In the genomic region with DNA sequence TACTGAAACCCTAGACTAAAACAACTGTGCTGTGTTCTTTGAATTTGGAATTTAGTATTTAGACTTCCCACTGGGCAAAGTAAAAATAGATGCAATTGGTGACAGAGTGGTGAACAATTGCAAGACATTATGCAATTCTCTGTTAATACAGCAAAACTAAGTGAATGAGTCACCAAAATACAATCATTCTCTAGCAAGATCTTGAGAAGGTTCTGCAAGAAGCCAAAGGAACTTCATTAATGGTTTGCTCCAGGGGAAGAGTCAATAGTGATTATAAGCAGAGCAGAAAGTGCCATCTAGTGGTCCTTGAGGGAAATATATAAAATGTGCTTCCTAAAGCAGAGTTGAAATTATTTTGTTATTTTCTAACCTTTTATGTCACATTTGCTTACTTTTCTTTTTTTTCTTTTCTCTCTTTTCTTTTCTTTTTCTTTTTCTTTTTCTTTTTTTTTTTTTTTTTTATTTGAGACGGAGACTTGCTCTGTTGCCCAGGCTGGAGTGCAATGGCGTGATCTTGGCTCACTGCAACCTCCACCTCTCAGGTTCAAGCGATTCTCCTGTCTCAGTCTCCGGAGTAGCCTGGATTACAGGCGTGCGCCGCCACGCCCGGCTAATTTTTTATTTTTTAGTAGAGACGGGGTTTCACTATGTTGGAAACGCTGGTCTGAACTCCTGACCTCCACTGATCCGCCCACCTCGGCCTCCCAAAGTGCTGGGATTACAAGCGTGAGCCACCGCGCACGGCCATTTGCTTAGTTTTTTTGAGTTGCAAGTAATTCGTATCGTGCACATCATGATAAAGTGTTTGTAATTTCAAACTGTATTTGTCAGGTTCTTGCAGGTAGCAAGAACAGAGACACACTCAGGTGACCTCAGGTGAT, we compare ENCODE assay signal across 9 cellular contexts.
DNase-seq lines count a peak whose midpoint lies in the region; ATAC-seq, FAIRE-seq and TF ChIP-seq lines count a peak whose summit lies in the region.
"Had no signal": no experiment of that assay in that cellular context is flagged by ENCODE, and none has a peak within 500 bp of the region (broad histone marks: within the 10 kb centered on the region; RNA-seq: fewer than 3 reads in every experiment).

No MANE protein-coding gene starts in this region.

- no peak overlapping the region for H3K4me3 ChIP-seq in GM12878

- no peaks in the 10 kb centered on the region for H3K9me3 Mint-ChIP-seq in immature natural killer cell
- H3K9me3 Mint-ChIP-seq in stimulated activated naive CD8-positive, alpha-beta T cell treated with anti-CD3 and anti-CD28 coated beads, Interleukin-15, amount 100 ng/mL, for 72 hours: no peaks in the 10 kb centered on the region
- H3K9me3 Mint-ChIP-seq: activated naive CD8-positive, alpha-beta T cell treated with anti-CD3 and anti-CD28 coated beads, Interleukin-2, amount 10 ng/mL, durations not matched to agents 7 days and 5 days had no signal

- TF ChIP-seq RAD21 in GM12878 (IDR thresholded peaks at IDR 0.05; ENCODE audit: insufficient read depth, low read depth, low read length): peak; percentile 93

- H2AFZ ChIP-seq in GM12878 (ENCODE audit: control insufficient read depth, low read depth, low read length): no peak overlapping the region

- ATAC-seq in GM19438 (IDR thresholded peaks at IDR 0.05; ENCODE audit: low read depth, unreplicated experiment) (peak; percentile 90), HG03378 (IDR thresholded peaks at IDR 0.05; ENCODE audit: unreplicated experiment) (peak; percentile 96), GM12878 (peak; percentile 94)
- peak; percentile 69 for ATAC-seq in stimulated activated naive CD8-positive, alpha-beta T cell treated with anti-CD3 and anti-CD28 coated beads, Interleukin-15, amount 100 ng/mL, for 72 hours

- CTCF ChIA-PET in GM12878 (lab: Yijun Ruan, JAX): no interaction called here

- BruUV-seq in GM12878 (replicated peaks; lab: Mats Ljungman, UMichigan): no TSS peak

- H3K9ac ChIP-seq in GM12878 (ENCODE audit: control insufficient read depth, insufficient read depth, low read length): no peak overlapping the region

- H3K4me2 ChIP-seq in GM12878 (ENCODE audit: control insufficient read depth, insufficient read depth): no peak overlapping the region

- H3K4me1 Mint-ChIP-seq in immature natural killer cell: no peaks in the 10 kb centered on the region
- no peaks in the 10 kb centered on the region for H3K4me1 Mint-ChIP-seq in stimulated activated naive CD8-positive, alpha-beta T cell treated with anti-CD3 and anti-CD28 coated beads, Interleukin-15, amount 100 ng/mL, for 72 hours

- H3K79me2 ChIP-seq in GM12878 (ENCODE audit: control insufficient read depth, insufficient read depth, low read length): no peaks in the 10 kb centered on the region

- in situ Hi-C loops in GM12878 (cut with MboI): loop anchor here (5.0 kb wide), 1 partner anchor 378 kb away; no protein-coding TSS in a partner anchor

- TF ChIP-seq CTCF in GM12878 (IDR thresholded peaks at IDR 0.05 in 2 of 3, conservative IDR thresholded peaks at IDR 0.05 in 1 of 3; ENCODE audit: control insufficient read depth in 2 of 3, extremely low read depth in 1 of 3, insufficient read depth in 1 of 3, low read depth in 3 of 3, low read length in 3 of 3): peak; percentile 55 to 73 (median 58)

- H3K4me3 Mint-ChIP-seq in immature natural killer cell: no peak overlapping the region
- no peak overlapping the region for H3K4me3 Mint-ChIP-seq in stimulated activated naive CD8-positive, alpha-beta T cell treated with anti-CD3 and anti-CD28 coated beads, Interleukin-15, amount 100 ng/mL, for 72 hours
- H3K4me3 Mint-ChIP-seq: activated naive CD8-positive, alpha-beta T cell treated with anti-CD3 and anti-CD28 coated beads, Interleukin-2, amount 10 ng/mL, durations not matched to agents 7 days and 5 days had no signal

- H3K27ac ChIP-seq in GM12878 (ENCODE audit: control insufficient read depth, insufficient read depth): no peak overlapping the region

- no peaks in the 10 kb centered on the region for H3K4me1 ChIP-seq in GM12878 (ENCODE audit: control insufficient read depth, insufficient read depth, low read length)

- no peaks in the 10 kb centered on the region for H3K36me3 ChIP-seq in GM12878 (ENCODE audit: control insufficient read depth in 2 of 2, insufficient read depth in 2 of 2, low read length in 1 of 2)

- peak; percentile 64 for DNase-seq in DMS79 treated with DMSO at 0.1 percent for 48 hours (lab: John Stamatoyannopoulos, UW)
- DNase-seq in NCI-H69 (lab: John Stamatoyannopoulos, UW): peak; percentile 85
- peak; percentile 30 for DNase-seq in GM12878 (ENCODE audit: low read depth, low spot score)
- peak; percentile 17 to 43 (median 22) for DNase-seq in immature natural killer cell
- DNase-seq in stimulated activated naive CD8-positive, alpha-beta T cell treated with anti-CD3 and anti-CD28 coated beads, Interleukin-15, amount 100 ng/mL, for 72 hours: no peak
- DNase-seq in stimulated activated CD4-positive, alpha-beta T cell treated with anti-CD3 and anti-CD28 coated beads, Interleukin-4, amount 100 ng/mL, for 24 hours: no peak
- DNase-seq: activated naive CD8-positive, alpha-beta T cell treated with anti-CD3 and anti-CD28 coated beads, Interleukin-2, amount 10 ng/mL, durations not matched to agents 7 days and 5 days had no signal

- no peaks in the 10 kb centered on the region for H3K36me3 Mint-ChIP-seq in immature natural killer cell
- H3K36me3 Mint-ChIP-seq: activated naive CD8-positive, alpha-beta T cell treated with anti-CD3 and anti-CD28 coated beads, Interleukin-2, amount 10 ng/mL, durations not matched to agents 7 days and 5 days had no signal

- 55% methylated on average over 17 of the region's 19 CpGs for WGBS in GM12878 (ENCODE audit: insufficient coverage, insufficient replicate concordance, low lambda C conversion rate, missing lambda C conversion rate)

- FAIRE-seq in GM12878 (lab: Jason Lieb, UNC): peak; percentile 91

- intact Hi-C loops in GM12878 (cut with micrococcal nuclease; ENCODE audit: unreplicated experiment): loop anchor here (1.0 to 5.0 kb wide), 2 partner anchors 248 to 377 kb away; no protein-coding TSS in a partner anchor

- POLR2A ChIA-PET in GM12878 (lab: Charles Lee): no interaction called here

- H3K27ac Mint-ChIP-seq in immature natural killer cell: no peak overlapping the region
- peak overlapping the region in 1 of 2 donors; percentile 65 for H3K27ac Mint-ChIP-seq in stimulated activated naive CD8-positive, alpha-beta T cell treated with anti-CD3 and anti-CD28 coated beads, Interleukin-15, amount 100 ng/mL, for 72 hours
- H3K27ac Mint-ChIP-seq: activated naive CD8-positive, alpha-beta T cell treated with anti-CD3 and anti-CD28 coated beads, Interleukin-2, amount 10 ng/mL, durations not matched to agents 7 days and 5 days had no signal

- H4K20me1 ChIP-seq in GM12878 (ENCODE audit: control insufficient read depth, insufficient read depth): no peaks in the 10 kb centered on the region

- no peak for TF ChIP-seq POLR2A in GM12878 (IDR thresholded peaks at IDR 0.05; ENCODE audit: low read depth, low read length)

- RAD21 ChIA-PET in GM12878 (lab: Charles Lee; ENCODE audit: unreplicated experiment): no interaction called here

- H3K27me3 ChIP-seq in GM12878 (replicated peaks in 1 of 2; ENCODE audit: control insufficient read depth in 2 of 2, insufficient read depth in 2 of 2, low read length in 1 of 2): no peaks in the 10 kb centered on the region

- TF ChIP-seq EP300 in GM12878 (IDR thresholded peaks at IDR 0.05; ENCODE audit: borderline replicate concordance in 1 of 2, control insufficient read depth in 1 of 2, low read depth in 2 of 2, low read length in 2 of 2): no peak

- no peaks in the 10 kb centered on the region for H3K9me3 ChIP-seq in GM12878 (replicated peaks; ENCODE audit: control insufficient read depth, insufficient read depth, low read length)

- H3K27me3 Mint-ChIP-seq in immature natural killer cell (ENCODE audit: low read depth in 3 of 3): peaks cover 0 to 2% (median 0%) of the 10 kb centered on the region in 3 donors
- no peaks in the 10 kb centered on the region for H3K27me3 Mint-ChIP-seq in stimulated activated naive CD8-positive, alpha-beta T cell treated with anti-CD3 and anti-CD28 coated beads, Interleukin-15, amount 100 ng/mL, for 72 hours

- SMC1A ChIA-PET in GM12878 (lab: Charles Lee; ENCODE audit: uncharacterized antibody, unreplicated experiment): no interaction called here

TF ChIP-seq in GM12878, 131 proteins besides CTCF, POLR2A, EP300 and RAD21:
- TF ChIP-seq SMC3 (IDR thresholded peaks at IDR 0.05; ENCODE audit: borderline replicate concordance, low read length): peak; percentile 82; the same call in 1 of the 2 replicates
- TF ChIP-seq ATF7 (IDR thresholded peaks at IDR 0.05; ENCODE audit: low read depth): 0 out of 2 replicates have a peak, but pooled peaks have one; percentile 27
- TF ChIP-seq SUZ12 (IDR thresholded peaks at IDR 0.05; ENCODE audit: unreplicated experiment): no peak

Comparison
In these comparisons a context has a peak if more than half of its experiments do, and no peak if none do; other contexts are left out.
1. DNase-seq: peak in DMS79 treated with DMSO at 0.1 percent for 48 hours (single experiment), NCI-H69 (single experiment), GM12878 (single experiment) and immature natural killer cell (3 of 3); none in stimulated activated naive CD8-positive, alpha-beta T cell treated with anti-CD3 and anti-CD28 coated beads, Interleukin-15, amount 100 ng/mL, for 72 hours (0 of 2) and stimulated activated CD4-positive, alpha-beta T cell treated with anti-CD3 and anti-CD28 coated beads, Interleukin-4, amount 100 ng/mL, for 24 hours (single experiment).
2. Peak in every context shown above with its lines, with median percentiles within 50 percentile points of each other: ATAC-seq.